In genomic region chr3:38138347-38139190, GRCh38 we compare ENCODE assay signal across 8 cellular contexts. TPM values are rescaled to one million over a fixed set of nuclear protein-coding genes. Genes with fewer than 3 reads are reported as not detected.
A peak's percentile ranks its signal among the peaks of the same experiment; 100 is the strongest.
DNase-seq lines count a peak whose midpoint lies in the region; ATAC-seq and TF ChIP-seq lines count a peak whose summit lies in the region.

Gene MYD88, plus strand, starts transcription at chr3:38138661. Its CDS starts 40 bp downstream, at chr3:38138701.

- H3K4me3 ChIP-seq in AG04450 (ENCODE audit: low read depth, low read length): peak within 1 kb of the TSS; percentile 85
- H3K4me3 ChIP-seq in RWPE2 (ENCODE audit: severe bottlenecking): peak within 1 kb of the TSS; percentile 71

- peak within 1 kb of the TSS; percentile 80 for H3K27ac Mint-ChIP-seq in activated T-helper 17 cell treated with anti-CD3 and anti-CD28 coated beads, Interleukin-2, amount 50 U/mL, for 72 hours
- H3K27ac Mint-ChIP-seq in natural killer cell treated with Interleukin-12 subunit alpha and Interleukin-12 subunit beta and Interleukin-15 and Interleukin-18, amount 100 ng/mL, for 72 hours: peak within 1 kb of the TSS; percentile 96 to 97

- H3K9me3 Mint-ChIP-seq in activated T-helper 17 cell treated with anti-CD3 and anti-CD28 coated beads, Interleukin-2, amount 50 U/mL, for 72 hours: no peaks in the 10 kb centered on the region
- no peaks in the 10 kb centered on the region for H3K9me3 Mint-ChIP-seq in natural killer cell treated with Interleukin-12 subunit alpha and Interleukin-12 subunit beta and Interleukin-15 and Interleukin-18, amount 100 ng/mL, for 72 hours

- H3K27me3 Mint-ChIP-seq in activated T-helper 17 cell treated with anti-CD3 and anti-CD28 coated beads, Interleukin-2, amount 50 U/mL, for 72 hours: no peaks in the 10 kb centered on the region
- H3K27me3 Mint-ChIP-seq in natural killer cell treated with Interleukin-12 subunit alpha and Interleukin-12 subunit beta and Interleukin-15 and Interleukin-18, amount 100 ng/mL, for 72 hours: no peaks in the 10 kb centered on the region

- peaks cover 19% of the 10 kb centered on the region for H3K4me1 ChIP-seq in RWPE2 (ENCODE audit: insufficient read depth, poor library complexity, severe bottlenecking)

- no peak; the same call in 1 of the 2 replicates for TF ChIP-seq CTCF in AG04450 (IDR thresholded peaks at IDR 0.05; ENCODE audit: low read depth, low read length)
- no peak for TF ChIP-seq CTCF in RWPE2 (IDR thresholded peaks at IDR 0.05; ENCODE audit: poor library complexity, severe bottlenecking)

- CTCF ChIA-PET in AG04450 (lab: Charles Lee): interaction anchor here (1.5 to 2.6 kb wide), 2 partner anchors 160 to 208 kb away, joined by 3 to 13 read pairs; partner anchors contain the start of gene XYLB

- H3K27ac ChIP-seq in AG04450 (ENCODE audit: low read depth, low read length) (peak within 1 kb of the TSS; percentile 89), RWPE2 (ENCODE audit: poor library complexity, severe bottlenecking) (peak within 1 kb of the TSS; percentile 76)

- peak within 1 kb of the TSS; percentile 84 for H3K4me3 Mint-ChIP-seq in activated T-helper 17 cell treated with anti-CD3 and anti-CD28 coated beads, Interleukin-2, amount 50 U/mL, for 72 hours
- peak within 1 kb of the TSS; percentile 99 for H3K4me3 Mint-ChIP-seq in natural killer cell treated with Interleukin-12 subunit alpha and Interleukin-12 subunit beta and Interleukin-15 and Interleukin-18, amount 100 ng/mL, for 72 hours

- no peak for DNase-seq in AG04450 (ENCODE audit: low read depth, low spot score)
- peak; percentile 77 for DNase-seq in RWPE2 (ENCODE audit: low spot score)
- DNase-seq in fibroblast of peridontal ligament (ENCODE audit: extremely low read depth): peak; percentile 45
- peak; percentile 89 for DNase-seq in natural killer cell treated with Interleukin-12 subunit alpha and Interleukin-12 subunit beta and Interleukin-15 and Interleukin-18, amount 100 ng/mL, for 72 hours (ENCODE audit: low spot score)
- DNase-seq in stimulated activated naive CD4-positive, alpha-beta T cell treated with Interleukin-2 at 50 U/mL for 16 hours (lab: John Stamatoyannopoulos, UW): peak; percentile 85

- POLR2A ChIA-PET in AG04450 (lab: Yijun Ruan, JAX): no interaction called here

- peaks cover 68% of the 10 kb centered on the region for H3K36me3 Mint-ChIP-seq in activated T-helper 17 cell treated with anti-CD3 and anti-CD28 coated beads, Interleukin-2, amount 50 U/mL, for 72 hours (ENCODE audit: low read depth)
- peaks cover 11% of the 10 kb centered on the region for H3K36me3 Mint-ChIP-seq in natural killer cell treated with Interleukin-12 subunit alpha and Interleukin-12 subunit beta and Interleukin-15 and Interleukin-18, amount 100 ng/mL, for 72 hours

- peak; percentile 40 for ATAC-seq in GM19023 (IDR thresholded peaks at IDR 0.05; ENCODE audit: unreplicated experiment)
- ATAC-seq in HG03354 (IDR thresholded peaks at IDR 0.05; ENCODE audit: poor library complexity, severe bottlenecking, unreplicated experiment): peak; percentile 54
- peak; percentile 5; the same call in 1 of the 3 replicates for ATAC-seq in RWPE2 (ENCODE audit: low read depth)
- ATAC-seq in activated T-helper 17 cell treated with anti-CD3 and anti-CD28 coated beads, Interleukin-2, amount 50 U/mL, for 72 hours (replicated peaks): peak; percentile 57
- ATAC-seq in natural killer cell treated with Interleukin-12 subunit alpha and Interleukin-12 subunit beta and Interleukin-15 and Interleukin-18, amount 100 ng/mL, for 72 hours: peak; percentile 62 to 69

- H3K36me3 ChIP-seq in RWPE2 (ENCODE audit: low read depth): peaks cover 13% of the 10 kb centered on the region

- H3K4me1 Mint-ChIP-seq in activated T-helper 17 cell treated with anti-CD3 and anti-CD28 coated beads, Interleukin-2, amount 50 U/mL, for 72 hours: peaks cover 35% of the 10 kb centered on the region
- peaks cover 52 to 56% of the 10 kb centered on the region in 2 donors for H3K4me1 Mint-ChIP-seq in natural killer cell treated with Interleukin-12 subunit alpha and Interleukin-12 subunit beta and Interleukin-15 and Interleukin-18, amount 100 ng/mL, for 72 hours (ENCODE audit: low read depth in 2 of 2)

- no peaks in the 10 kb centered on the region; the same call in 1 of the 2 replicates for H3K9me3 ChIP-seq in AG04450 (ENCODE audit: control insufficient read depth, insufficient read depth, low read length)
- H3K9me3 ChIP-seq in RWPE2 (ENCODE audit: severe bottlenecking): no peaks in the 10 kb centered on the region

- H3K27me3 ChIP-seq in AG04450 (ENCODE audit: control insufficient read depth, insufficient read depth, low read length) (no peaks in the 10 kb centered on the region), RWPE2 (ENCODE audit: insufficient read depth, poor library complexity, severe bottlenecking) (no peaks in the 10 kb centered on the region)

RNA-seq across cellular contexts. Expression of gene MYD88, which starts in this region (rescaled TPM):
- 32.4 and 47.0 TPM in 2 replicates for polyA plus RNA-seq in AG04450 (2011; rRNA removed)
- polyA minus RNA-seq in AG04450 (2011; rRNA and poly(A)+ RNA removed): 41.1 and 50.9 TPM in 2 replicates
- 10 to 100 TPM; 34.5 to 57.0 TPM for total RNA-seq in activated T-helper 17 cell treated with anti-CD3 and anti-CD28 coated beads, Interleukin-2, amount 50 U/mL, for 72 hours
- total RNA-seq in natural killer cell treated with Interleukin-12 subunit alpha and Interleukin-12 subunit beta and Interleukin-15 and Interleukin-18, amount 100 ng/mL, for 72 hours: 10 to 100 TPM; 55.8 to 63.1 TPM

Comparison
In these comparisons a context has a peak if more than half of its experiments do, and no peak if none do; other contexts are left out.
1. ATAC-seq: peak in every context shown above with its lines; median percentile 66 in natural killer cell treated with Interleukin-12 subunit alpha and Interleukin-12 subunit beta and Interleukin-15 and Interleukin-18, amount 100 ng/mL, for 72 hours; 57 in activated T-helper 17 cell treated with anti-CD3 and anti-CD28 coated beads, Interleukin-2, amount 50 U/mL, for 72 hours; 54 in HG03354; 40 in GM19023; 5 in RWPE2.